25 cellular contexts compared by ENCODE assay signal in genomic region chr12:12499909-12500604, GRCh38.
DNase-seq lines count a peak whose midpoint lies in the region; ATAC-seq, FAIRE-seq and TF ChIP-seq lines count a peak whose summit lies in the region.
"Had no signal": no experiment of that assay in that cellular context is flagged by ENCODE, and none has a peak within 500 bp of the region (broad histone marks: within the 10 kb centered on the region; RNA-seq: fewer than 3 reads in every experiment).

No MANE protein-coding gene starts in this region.

- H3K36me3 ChIP-seq in HEK293 (ENCODE audit: control insufficient read depth in 2 of 2, insufficient read depth in 1 of 2, low read length in 2 of 2) (peaks cover 6 to 9% of the 10 kb centered on the region in 2 experiments; a peak in 2 of 3 replicates), K562 (ENCODE audit: control insufficient read depth, insufficient read depth, low read length) (no peaks in the 10 kb centered on the region), lung (ENCODE audit: control insufficient read depth in 2 of 2, insufficient read depth in 2 of 2, low read length in 2 of 2) (peaks cover 2 to 3% of the 10 kb centered on the region in 2 donors)
- H3K36me3 ChIP-seq: ovary had no signal

- no peak overlapping the region for H3K27ac ChIP-seq in HEK293 (ENCODE audit: extremely low read depth, low read depth, low read length)
- no peak overlapping the region for H3K27ac ChIP-seq in K562 (ENCODE audit: extremely low read depth, low read depth, low read length)
- H3K27ac ChIP-seq in lung (ENCODE audit: low read depth in 1 of 2, low read length in 1 of 2) = no peak overlapping the region
- H3K27ac ChIP-seq: A549, ovary, right atrium auricular region, SK-N-MC had no signal

- H3K9ac ChIP-seq in K562 (ENCODE audit: insufficient read depth in 1 of 2, low read depth in 2 of 2, low read length in 2 of 2) = no peak overlapping the region

- peaks cover 2% of the 10 kb centered on the region; the same call in 2 of the 3 replicates for H3K79me2 ChIP-seq in K562 (ENCODE audit: control insufficient read depth, insufficient read depth, low read length)

- H3K9me3 ChIP-seq in HEK293 (ENCODE audit: control insufficient read depth, insufficient read depth, low read depth, low read length) (no peaks in the 10 kb centered on the region), K562 (replicated peaks; ENCODE audit: control insufficient read depth, insufficient read depth, low read depth, low read length) (no peaks in the 10 kb centered on the region), lung (ENCODE audit: control insufficient read depth in 2 of 2, insufficient read depth in 1 of 2, low read length in 1 of 2) (peaks cover 0 to 1% of the 10 kb centered on the region in 2 donors)
- H3K9me3 ChIP-seq: A549, ovary, right atrium auricular region had no signal

- intact Hi-C loops in activated CD4-positive, alpha-beta T cell treated with anti-CD3 and anti-CD28 coated beads, Interleukin-2, amount 10 ng/mL, durations not matched to agents 24 days and 14 days (cut with micrococcal nuclease) = no loop called here
- intact Hi-C loops in K562 (cut with micrococcal nuclease) (loop anchor here (10.0 kb wide), 1 partner anchor 115 kb away; no protein-coding TSS in a partner anchor), left ventricle myocardium superior (cut with micrococcal nuclease) (no loop called here)

- peak overlapping the region; percentile 46 for H3K27ac Mint-ChIP-seq in activated CD4-positive, alpha-beta T cell treated with anti-CD3 and anti-CD28 coated beads, Interleukin-2, amount 10 ng/mL, durations not matched to agents 24 days and 14 days
- H3K27ac Mint-ChIP-seq: activated CD8-positive, alpha-beta T cell treated with anti-CD3 and anti-CD28 coated beads, Interleukin-2, amount 10 ng/mL, durations not matched to agents 7 days and 5 days; B cell had no signal

- TF ChIP-seq EP300 in K562 (IDR thresholded peaks at IDR 0.05; ENCODE audit: low read length) = no peak

- TF ChIP-seq CTCF in HEK293 (tag by site-specific recombination; IDR thresholded peaks at IDR 0.05) (no peak), K562 (IDR thresholded peaks at IDR 0.05 in 2 of 3, conservative IDR thresholded peaks at IDR 0.05 in 1 of 3; ENCODE audit: insufficient read depth in 2 of 3, low read depth in 1 of 3, low read length in 3 of 3) (no peak), lung (IDR thresholded peaks at IDR 0.05; ENCODE audit: control extremely low read depth, extremely low read depth) (no peak)

- WGBS in K562 (ENCODE audit: insufficient coverage, low coverage, missing lambda C conversion rate) = 85% methylated on average over 4 of the region's 5 CpGs
- WGBS in lung, 2 donors = 84 to 97% methylated on average over 5 of the region's 5 CpGs

- H3K4me2 ChIP-seq in K562 (ENCODE audit: insufficient read depth, low read length) = no peak overlapping the region
- H3K4me2 ChIP-seq: A549 had no signal

- no peak for TF ChIP-seq POLR2A in K562 (conservative IDR thresholded peaks at IDR 0.05)

- ATAC-seq in K562 = no peak
- peak; percentile 19 for ATAC-seq in lung (ENCODE audit: insufficient read depth, low FRiP score)
- no peak for ATAC-seq in GM18519 (IDR thresholded peaks at IDR 0.05; ENCODE audit: low FRiP score, unreplicated experiment)
- ATAC-seq in left ventricle myocardium superior = no peak
- ATAC-seq: A549; activated CD8-positive, alpha-beta T cell treated with anti-CD3 and anti-CD28 coated beads, Interleukin-2, amount 10 ng/mL, durations not matched to agents 7 days and 5 days; naive thymus-derived CD4-positive, alpha-beta T cell had no signal

- POLR2A ChIA-PET in HEK293 (lab: Yijun Ruan, JAX) = no interaction called here
- POLR2A ChIA-PET in K562 (lab: Yijun Ruan, JAX) = interaction anchor here (1.2 kb wide), 1 partner anchor 14 kb away, joined by 4 read pairs; no protein-coding TSS in a partner anchor

- in situ Hi-C loops in K562 (cut with MboI) = no loop called here

- no peaks in the 10 kb centered on the region for H3K9me1 ChIP-seq in K562 (ENCODE audit: control insufficient read depth, insufficient read depth, low read length)

- no peaks in the 10 kb centered on the region; the same call in 1 of the 2 replicates for H4K20me1 ChIP-seq in K562 (replicated peaks; ENCODE audit: control insufficient read depth, insufficient read depth, low read length)

- no peak overlapping the region for H2AFZ ChIP-seq in K562 (ENCODE audit: low read depth, low read length)

- no peak for FAIRE-seq in K562 (lab: Jason Lieb, UNC)
- FAIRE-seq: A549, colon, D721Med had no signal

- BruUV-seq in K562 (replicated peaks; lab: Mats Ljungman, UMichigan) = no TSS peak

- H3K4me1 ChIP-seq in HEK293 (ENCODE audit: control insufficient read depth, insufficient read depth, low read length) (no peaks in the 10 kb centered on the region), K562 (replicated peaks in 1 of 2; ENCODE audit: control insufficient read depth in 2 of 2, insufficient read depth in 2 of 2, low read length in 2 of 2) (peaks cover 0 to 2% of the 10 kb centered on the region in 2 experiments; a peak in 3 of 5 replicates), lung (ENCODE audit: control insufficient read depth in 2 of 2, insufficient read depth in 2 of 2, low read length in 2 of 2) (peaks cover 1 to 9% of the 10 kb centered on the region in 2 donors)

- H3K4me3 ChIP-seq in HEK293 (ENCODE audit: low read depth, low read length) = no peak overlapping the region
- no peak overlapping the region for H3K4me3 ChIP-seq in K562
- H3K4me3 ChIP-seq in lung = no peak overlapping the region
- H3K4me3 ChIP-seq: A549, ovary, right atrium auricular region, SK-N-MC had no signal

- no peak for DNase-seq in activated CD4-positive, alpha-beta T cell treated with anti-CD3 and anti-CD28 coated beads, Interleukin-2, amount 10 ng/mL, durations not matched to agents 24 days and 14 days
- DNase-seq in activated CD4-positive, alpha-beta T cell treated with anti-CD3 and anti-CD28 coated beads, Interleukin-2, amount 50 U/mL, for 1 hour = no peak
- DNase-seq in K562 (ENCODE audit: extremely low read depth in 1 of 4, low spot score in 3 of 4) (no peak), lung (ENCODE audit: low spot score) (no peak), left ventricle myocardium superior (no peak), DMS 273 treated with DMSO at 0.1 percent for 48 hours (lab: John Stamatoyannopoulos, UW) (no peak)
- DNase-seq: activated CD8-positive, alpha-beta T cell treated with anti-CD3 and anti-CD28 coated beads, Interleukin-2, amount 10 ng/mL, durations not matched to agents 7 days and 5 days; glutamatergic neuron; HCEC 1CT; KG1; naive thymus-derived CD4-positive, alpha-beta T cell; NCI-H1694; NCI-H2227 treated with DMSO at 0.1 percent for 48 hours; NCI-H748 treated with DMSO at 0.1 percent for 48 hours; ovary; RPMI8226; T-helper 9 cell had no signal

- peaks cover 43% of the 10 kb centered on the region for H3K4me1 Mint-ChIP-seq in activated CD4-positive, alpha-beta T cell treated with anti-CD3 and anti-CD28 coated beads, Interleukin-2, amount 10 ng/mL, durations not matched to agents 24 days and 14 days

- no peaks in the 10 kb centered on the region for H3K27me3 Mint-ChIP-seq in activated CD4-positive, alpha-beta T cell treated with anti-CD3 and anti-CD28 coated beads, Interleukin-2, amount 10 ng/mL, durations not matched to agents 24 days and 14 days
- H3K27me3 Mint-ChIP-seq: B cell; naive thymus-derived CD4-positive, alpha-beta T cell had no signal

- H3K27me3 ChIP-seq in K562 (ENCODE audit: control insufficient read depth in 2 of 2, insufficient read depth in 2 of 2, low read length in 2 of 2) (no peaks in the 10 kb centered on the region), lung (ENCODE audit: control insufficient read depth, insufficient read depth) (no peaks in the 10 kb centered on the region)
- H3K27me3 ChIP-seq: ovary, right atrium auricular region had no signal

- CTCF ChIA-PET in HEK293 (lab: Yijun Ruan, JAX) (no interaction called here), K562 (lab: Yijun Ruan, JAX; ENCODE audit: low intra/inter-chr PET ratio) (no interaction called here)

- H3K9me3 Mint-ChIP-seq in activated CD4-positive, alpha-beta T cell treated with anti-CD3 and anti-CD28 coated beads, Interleukin-2, amount 10 ng/mL, durations not matched to agents 24 days and 14 days = no peaks in the 10 kb centered on the region
- H3K9me3 Mint-ChIP-seq: naive thymus-derived CD4-positive, alpha-beta T cell had no signal

- no peak overlapping the region for H3K4me3 Mint-ChIP-seq in activated CD4-positive, alpha-beta T cell treated with anti-CD3 and anti-CD28 coated beads, Interleukin-2, amount 10 ng/mL, durations not matched to agents 24 days and 14 days
- H3K4me3 Mint-ChIP-seq: activated CD8-positive, alpha-beta T cell treated with anti-CD3 and anti-CD28 coated beads, Interleukin-2, amount 10 ng/mL, durations not matched to agents 7 days and 5 days; B cell; naive thymus-derived CD4-positive, alpha-beta T cell had no signal

- peaks cover 48% of the 10 kb centered on the region for H3K36me3 Mint-ChIP-seq in activated CD4-positive, alpha-beta T cell treated with anti-CD3 and anti-CD28 coated beads, Interleukin-2, amount 10 ng/mL, durations not matched to agents 24 days and 14 days (ENCODE audit: low read depth)

- no peak for TF ChIP-seq RAD21 in K562 (CRISPR knock-in tag; conservative IDR thresholded peaks at IDR 0.05 in 1 of 2, IDR thresholded peaks at IDR 0.05 in 1 of 2)

TF ChIP-seq in HEK293, 187 proteins besides CTCF, POLR2A, EP300 and RAD21 (continues in another document):
- no peak for TF ChIP-seq ZNF133 (tag by site-specific recombination; IDR thresholded peaks at IDR 0.05)

TF ChIP-seq in K562, 482 proteins besides CTCF, POLR2A, EP300 and RAD21 (continues in another document):
- no peak for TF ChIP-seq CEBPG (CRISPR knock-in tag; IDR thresholded peaks at IDR 0.05)
- peak in 1 of 2 experiments; percentile 18; a peak in 1 of 4 replicates for TF ChIP-seq CEBPG (tag; conservative IDR thresholded peaks at IDR 0.05 in 1 of 2, IDR thresholded peaks at IDR 0.05 in 1 of 2)
- TF ChIP-seq CEBPB (tag; IDR thresholded peaks at IDR 0.05) = peak; percentile 55
- TF ChIP-seq ZBTB2 (IDR thresholded peaks at IDR 0.05) = no peak
